Comparison of ENCODE assay signal across 23 cellular contexts in the genomic region with DNA sequence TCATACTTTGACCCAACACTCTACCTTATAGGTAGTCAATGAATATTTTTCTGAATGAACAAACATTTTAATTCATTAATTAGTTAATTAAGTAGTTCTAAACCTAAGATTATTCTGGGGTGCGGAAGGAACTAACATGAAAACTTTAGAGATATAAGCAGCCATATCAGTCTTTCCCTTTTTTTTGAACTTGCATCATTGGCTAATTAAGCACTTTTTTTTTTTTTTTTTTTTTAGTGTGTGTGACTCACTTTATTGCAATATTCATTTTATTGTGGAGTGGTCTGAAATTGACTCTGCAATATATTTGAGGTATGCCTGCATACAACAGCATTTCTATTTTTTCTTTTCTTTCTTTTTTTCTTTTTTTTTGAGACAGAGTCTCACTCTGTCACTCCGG.
"Had no signal": no experiment of that assay in that cellular context is flagged by ENCODE, and none has a peak within 500 bp of the region (broad histone marks: within the 10 kb centered on the region; RNA-seq: fewer than 3 reads in every experiment).

No MANE protein-coding gene starts in this region.

- H3K27me3 ChIP-seq: brain microvascular endothelial cell had no signal

- FAIRE-seq: TTC549 had no signal

- ATAC-seq: activated CD8-positive, alpha-beta memory T cell treated with anti-CD3 and anti-CD28 coated beads, Interleukin-2, amount 10 ng/mL, durations not matched to agents 7 days and 5 days; activated T-helper 17 cell treated with anti-CD3 and anti-CD28 coated beads, Interleukin-2, amount 50 U/mL, for 72 hours had no signal

- H3K4me2 ChIP-seq: PC-9 had no signal

- H3K4me3 ChIP-seq: cardiac muscle cell, PC-9 had no signal

- DNase-seq: activated B cell treated with CpG ODN at 0.5 μM for 24 hours; activated CD4-positive, alpha-beta T cell treated with anti-CD3 and anti-CD28 coated beads for 1 hour; activated CD4-positive, alpha-beta T cell treated with anti-CD3 and anti-CD28 coated beads, Interleukin-2, amount 10 ng/mL, durations not matched to agents 24 days and 14 days; activated CD4-positive, alpha-beta T cell treated with anti-CD3 and anti-CD28 coated beads, Interleukin-2, amount 50 U/mL, for 48 hours; activated CD8-positive, alpha-beta memory T cell treated with anti-CD3 and anti-CD28 coated beads, Interleukin-2, amount 10 ng/mL, durations not matched to agents 7 days and 5 days; activated gamma-delta T cell; activated naive CD4-positive, alpha-beta T cell treated with anti-CD3 and anti-CD28 coated beads for 36 hours; activated T-cell treated with anti-CD3 and anti-CD28 coated beads, Interleukin-2, amount 50 U/mL, for 48 hours; brain microvascular endothelial cell; Kasumi-1; MV-4-11; NCI-H1105 treated with DMSO at 0.1 percent for 48 hours; NCI-H1436 treated with DMSO at 0.1 percent for 48 hours; NCI-H187; NCI-H2081; NCI-H510A treated with DMSO at 0.1 percent for 48 hours; NCI-H69; NK-92 treated with Interleukin-12 subunit alpha and Interleukin-12 subunit beta, amount 100 ng/mL, for 24 hours; PC-9; SHP77 treated with DMSO at 0.1 percent for 48 hours had no signal

- H3K36me3 ChIP-seq: brain microvascular endothelial cell, cardiac muscle cell had no signal

- H3K27ac ChIP-seq: brain microvascular endothelial cell, cardiac muscle cell, PC-9 had no signal

- H2AFZ ChIP-seq: PC-9 had no signal
